26 cellular contexts compared by ENCODE assay signal in genomic region chr11:114386545-114386944, GRCh38.
"Had no signal": no experiment of that assay in that cellular context is flagged by ENCODE, and none has a peak within 500 bp of the region (broad histone marks: within the 10 kb centered on the region; RNA-seq: fewer than 3 reads in every experiment).

No MANE protein-coding gene starts in this region.

- ATAC-seq: effector memory CD8-positive, alpha-beta T cell; heart right ventricle; left colon; left ventricle myocardium superior; lower lobe of right lung; naive thymus-derived CD8-positive, alpha-beta T cell; sciatic nerve; stimulated activated effector memory CD8-positive, alpha-beta T cell treated with anti-CD3 and anti-CD28 coated beads, Interleukin-12 subunit alpha, Interleukin-12 subunit beta, amount 100 ng/mL, for 72 hours had no signal

- H3K27ac Mint-ChIP-seq: effector memory CD8-positive, alpha-beta T cell; naive thymus-derived CD8-positive, alpha-beta T cell; nephron progenitor cell; stimulated activated effector memory CD8-positive, alpha-beta T cell treated with anti-CD3 and anti-CD28 coated beads, Interleukin-12 subunit alpha, Interleukin-12 subunit beta, amount 100 ng/mL, for 72 hours had no signal

- H3K4me3 Mint-ChIP-seq: effector memory CD8-positive, alpha-beta T cell; naive thymus-derived CD8-positive, alpha-beta T cell; nephron progenitor cell; stimulated activated effector memory CD8-positive, alpha-beta T cell treated with anti-CD3 and anti-CD28 coated beads, Interleukin-12 subunit alpha, Interleukin-12 subunit beta, amount 100 ng/mL, for 72 hours had no signal

- H3K4me3 ChIP-seq: coronary artery, esophagus squamous epithelium, heart right ventricle, lower lobe of right lung, prostate gland, right atrium auricular region, smooth muscle cell, stomach, thyroid gland, vagina had no signal

- H3K9me3 Mint-ChIP-seq: effector memory CD8-positive, alpha-beta T cell; stimulated activated effector memory CD8-positive, alpha-beta T cell treated with anti-CD3 and anti-CD28 coated beads, Interleukin-12 subunit alpha, Interleukin-12 subunit beta, amount 100 ng/mL, for 72 hours had no signal

- H3K4me2 ChIP-seq: smooth muscle cell had no signal

- H3K27ac ChIP-seq: coronary artery, esophagus squamous epithelium, heart right ventricle, lower lobe of right lung, prostate gland, right atrium auricular region, stomach, thyroid gland, vagina had no signal

- H3K4me1 Mint-ChIP-seq: naive thymus-derived CD8-positive, alpha-beta T cell; nephron progenitor cell; stimulated activated effector memory CD8-positive, alpha-beta T cell treated with anti-CD3 and anti-CD28 coated beads, Interleukin-12 subunit alpha, Interleukin-12 subunit beta, amount 100 ng/mL, for 72 hours had no signal

- H3K36me3 ChIP-seq: esophagus squamous epithelium, heart right ventricle, lower lobe of right lung, prostate gland, right atrium auricular region, stomach, thyroid gland, vagina had no signal

- H3K27me3 ChIP-seq: heart right ventricle, right atrium auricular region, thyroid gland, vagina had no signal

- H3K9me3 ChIP-seq: esophagus squamous epithelium, lower lobe of right lung, prostate gland, right atrium auricular region, stomach, thyroid gland, vagina had no signal

- DNase-seq: effector memory CD8-positive, alpha-beta T cell; erythroblast; esophagus squamous epithelium; foreskin melanocyte; glutamatergic neuron; heart right ventricle; hippocampal formation; left colon; left ventricle myocardium superior; lower lobe of right lung; naive thymus-derived CD8-positive, alpha-beta T cell; nephron progenitor cell; nucleus accumbens; stimulated activated CD4-positive, alpha-beta T cell treated with anti-CD3 and anti-CD28 coated beads, Interleukin-2, amount 100 ng/mL, for 24 hours; stimulated activated CD4-positive, alpha-beta T cell treated with anti-CD3 and anti-CD28 coated beads, Interleukin-4, amount 100 ng/mL, for 24 hours; stimulated activated naive CD4-positive, alpha-beta T cell treated with Interleukin-2 at 50 U/mL for 16 hours; stomach; thyroid gland; trophoblast cell had no signal

- H3K4me1 ChIP-seq: esophagus squamous epithelium, lower lobe of right lung, prostate gland, right atrium auricular region, stomach, thyroid gland, vagina had no signal

- H3K36me3 Mint-ChIP-seq: stimulated activated effector memory CD8-positive, alpha-beta T cell treated with anti-CD3 and anti-CD28 coated beads, Interleukin-12 subunit alpha, Interleukin-12 subunit beta, amount 100 ng/mL, for 72 hours had no signal
